Comparison of ENCODE assay signal across 1 cellular context in genomic region chr1:203006948-203007871, GRCh38.
TF ChIP-seq lines count a peak whose summit lies in the region.

TSS of gene TMEM183A (plus strand) at chr1:203007374. CDS start at chr1:203007466, 92 bp downstream.

TF ChIP-seq in GM12878, 131 proteins besides CTCF, POLR2A, EP300 and RAD21 (continued from another document and continues in another):
- no peak for TF ChIP-seq ZNF592 (IDR thresholded peaks at IDR 0.05)
- peak; percentile 54; the same call in 1 of the 2 replicates for TF ChIP-seq PAX8 (IDR thresholded peaks at IDR 0.05)
- TF ChIP-seq SIX5 (IDR thresholded peaks at IDR 0.05; ENCODE audit: low read depth, low read length, severe bottlenecking), result peak; percentile 40
- no peak for TF ChIP-seq CBX5 (IDR thresholded peaks at IDR 0.05; ENCODE audit: low read depth)
- peak; percentile 80 for TF ChIP-seq ZBED1 (IDR thresholded peaks at IDR 0.05; ENCODE audit: borderline replicate concordance)
- TF ChIP-seq FOS (IDR thresholded peaks at IDR 0.05; ENCODE audit: borderline replicate concordance, extremely low read depth, insufficient read length), result peak; percentile 29
- 0 out of 2 replicates have a peak, but pooled peaks have one; percentile 63 for TF ChIP-seq ZNF207 (IDR thresholded peaks at IDR 0.05; ENCODE audit: borderline replicate concordance)
- peak; percentile 46 for TF ChIP-seq TARDBP (IDR thresholded peaks at IDR 0.05; ENCODE audit: borderline replicate concordance)
- TF ChIP-seq IRF5 (IDR thresholded peaks at IDR 0.05; ENCODE audit: borderline replicate concordance), result peak; percentile 79
- peak; percentile 92 for TF ChIP-seq RELB (IDR thresholded peaks at IDR 0.05; ENCODE audit: low read depth)
- TF ChIP-seq STAT1 (conservative IDR thresholded peaks at IDR 0.05), result 0 out of 2 replicates have a peak, but pooled peaks have one; percentile 23
- TF ChIP-seq POU2F2 (IDR thresholded peaks at IDR 0.05; ENCODE audit: borderline replicate concordance, low read depth, low read length), result peak; percentile 90
- no peak for TF ChIP-seq ESRRA (IDR thresholded peaks at IDR 0.05; ENCODE audit: low read length)
- peak; percentile 73 for TF ChIP-seq TCF12 (IDR thresholded peaks at IDR 0.05; ENCODE audit: low read depth, low read length)
- peak; percentile 67 for TF ChIP-seq CBFB (IDR thresholded peaks at IDR 0.05; ENCODE audit: low read depth)
- TF ChIP-seq SRF (IDR thresholded peaks at IDR 0.05; ENCODE audit: low read depth in 2 of 2, low read length in 2 of 2), result peak in 1 of 2 experiments; percentile 75; a peak in 2 of 4 replicates
- TF ChIP-seq POLR2AphosphoS2 (IDR thresholded peaks at IDR 0.05; ENCODE audit: low read depth, low read length), result peak; percentile 94
- TF ChIP-seq IKZF2 (IDR thresholded peaks at IDR 0.05), result no peak
- TF ChIP-seq NR2C2 (IDR thresholded peaks at IDR 0.05; ENCODE audit: borderline replicate concordance, control insufficient read depth, insufficient read length, low read depth), result no peak
- peak; percentile 79 for TF ChIP-seq BRCA1 (IDR thresholded peaks at IDR 0.05; ENCODE audit: low read depth, low read length)
- peak; percentile 70 for TF ChIP-seq IRF3 (IDR thresholded peaks at IDR 0.05)
- TF ChIP-seq IRF4 (IDR thresholded peaks at IDR 0.05; ENCODE audit: low read depth, low read length), result 0 out of 2 replicates have a peak, but pooled peaks have one; percentile 29
- peak; percentile 72; the same call in 1 of the 2 replicates for TF ChIP-seq GATAD2B (conservative IDR thresholded peaks at IDR 0.05; ENCODE audit: low read depth)
- peak; percentile 92 for TF ChIP-seq SP1 (IDR thresholded peaks at IDR 0.05; ENCODE audit: low read depth, low read length)
- TF ChIP-seq ATF7 (IDR thresholded peaks at IDR 0.05; ENCODE audit: low read depth), result peak; percentile 84
- peak; percentile 90 for TF ChIP-seq RFX5 (IDR thresholded peaks at IDR 0.05; ENCODE audit: low read depth, low read length)
- peak; percentile 66 for TF ChIP-seq SIN3A (IDR thresholded peaks at IDR 0.05; ENCODE audit: low read depth, low read length)
- TF ChIP-seq MXI1 (IDR thresholded peaks at IDR 0.05; ENCODE audit: low read depth, low read length), result peak; percentile 79
- TF ChIP-seq HCFC1 (IDR thresholded peaks at IDR 0.05; ENCODE audit: low read length), result peak; percentile 77
- peak; percentile 61 for TF ChIP-seq FOXK2 (IDR thresholded peaks at IDR 0.05)
- TF ChIP-seq SMAD1 (IDR thresholded peaks at IDR 0.05; ENCODE audit: low read depth, partially characterized antibody), result peak; percentile 84
- TF ChIP-seq HDGF (IDR thresholded peaks at IDR 0.05), result no peak
- peak; percentile 98 for TF ChIP-seq PML (IDR thresholded peaks at IDR 0.05; ENCODE audit: low read length)
- TF ChIP-seq KLF5 (IDR thresholded peaks at IDR 0.05; ENCODE audit: partially characterized antibody), result peak; percentile 46
- TF ChIP-seq ZBTB33 (IDR thresholded peaks at IDR 0.05), result no peak
- TF ChIP-seq MLLT1 (IDR thresholded peaks at IDR 0.05), result 0 out of 2 replicates have a peak, but pooled peaks have one; percentile 35
- TF ChIP-seq E2F8 (IDR thresholded peaks at IDR 0.05; ENCODE audit: low read depth, partially characterized antibody), result no peak
- TF ChIP-seq IKZF1 (conservative IDR thresholded peaks at IDR 0.05), result peak; percentile 56; the same call in 1 of the 2 replicates
- TF ChIP-seq ZBTB40 (IDR thresholded peaks at IDR 0.05; ENCODE audit: borderline replicate concordance), result peak; percentile 43; the same call in 1 of the 2 replicates
- TF ChIP-seq TAF1 (IDR thresholded peaks at IDR 0.05; ENCODE audit: borderline replicate concordance, low read depth, low read length), result peak; percentile 81
- TF ChIP-seq EGR1 (IDR thresholded peaks at IDR 0.05; ENCODE audit: borderline replicate concordance in 1 of 2, low read depth in 2 of 2, low read length in 2 of 2), result 0 out of 3 replicates have a peak, but pooled peaks of 1 of the 2 experiments have one; percentile 1
- peak; percentile 93 for TF ChIP-seq NBN (IDR thresholded peaks at IDR 0.05)
